In genomic region chr11:69304258-69304657, GRCh38 we compare ENCODE assay signal across 3 cellular contexts.
TF ChIP-seq lines count a peak whose summit lies in the region.

No MANE protein-coding gene starts in this region.

TF ChIP-seq in A549, 52 proteins besides CTCF, POLR2A, EP300 and RAD21:
- TF ChIP-seq RFX5 (IDR thresholded peaks at IDR 0.05) (no peak), BHLHE40 (IDR thresholded peaks at IDR 0.05; ENCODE audit: low read depth, low read length) (no peak), CHD4 (IDR thresholded peaks at IDR 0.05; ENCODE audit: borderline replicate concordance) (0 out of 2 replicates have a peak, but pooled peaks have one; percentile 58), FOSB (CRISPR knock-in tag; IDR thresholded peaks at IDR 0.05) (no peak), RNF2 (IDR thresholded peaks at IDR 0.05; ENCODE audit: borderline replicate concordance, low read depth) (no peak), POLR2AphosphoS2 (conservative IDR thresholded peaks at IDR 0.05; ENCODE audit: low read length) (no peak), SMC3 (IDR thresholded peaks at IDR 0.05) (no peak), NR3C1 (IDR thresholded peaks at IDR 0.05) (no peak), ESRRA (IDR thresholded peaks at IDR 0.05; ENCODE audit: borderline replicate concordance, low read length) (no peak), ZFP36 (IDR thresholded peaks at IDR 0.05; ENCODE audit: borderline replicate concordance, partially characterized antibody) (peak; percentile 96)
TF ChIP-seq in A549: peak in this region for 2.

TF ChIP-seq in IMR-90, 13 proteins besides CTCF, POLR2A, EP300 and RAD21:
- TF ChIP-seq NFE2L2 (IDR thresholded peaks at IDR 0.05; ENCODE audit: low read depth, low read length) (no peak), MXI1 (IDR thresholded peaks at IDR 0.05; ENCODE audit: borderline replicate concordance, low read depth, low read length) (no peak), RCOR1 (IDR thresholded peaks at IDR 0.05; ENCODE audit: insufficient replicate concordance, low read length) (no peak)

TF ChIP-seq in K562, 482 proteins besides CTCF, POLR2A, EP300 and RAD21 (continues in another document):
- TF ChIP-seq BCLAF1 (IDR thresholded peaks at IDR 0.05; ENCODE audit: borderline replicate concordance in 1 of 2, control insufficient read depth in 1 of 2, low read depth in 2 of 2, low read length in 1 of 2) (no peak), ZNF280B (CRISPR knock-in tag; IDR thresholded peaks at IDR 0.05) (no peak), ZNF140 (CRISPR knock-in tag; IDR thresholded peaks at IDR 0.05) (no peak), PTBP1 (IDR thresholded peaks at IDR 0.05; ENCODE audit: low read depth, low read length) (0 out of 2 replicates have a peak, but pooled peaks have one; percentile 39), CCNT2 (IDR thresholded peaks at IDR 0.05; ENCODE audit: borderline replicate concordance, extremely low read depth, insufficient read length, low read depth, low read length) (no peak), BCOR (IDR thresholded peaks at IDR 0.05) (peak; percentile 89), ETS2 (tag; IDR thresholded peaks at IDR 0.05; ENCODE audit: borderline replicate concordance, poor library complexity, severe bottlenecking) (no peak), ZEB2 (IDR thresholded peaks at IDR 0.05) (no peak), TSHZ1 (CRISPR knock-in tag; IDR thresholded peaks at IDR 0.05) (no peak), PHTF2 (CRISPR knock-in tag; IDR thresholded peaks at IDR 0.05) (no peak), DNMT1 (IDR thresholded peaks at IDR 0.05) (no peak), PRMT5 (CRISPR knock-in tag; IDR thresholded peaks at IDR 0.05) (no peak), ZNF780A (CRISPR knock-in tag; IDR thresholded peaks at IDR 0.05) (no peak), FOXM1 (IDR thresholded peaks at IDR 0.05; ENCODE audit: low read depth) (no peak), FOXM1 (CRISPR knock-in tag; IDR thresholded peaks at IDR 0.05; ENCODE audit: low read depth) (no peak), MTF1 (CRISPR knock-in tag; IDR thresholded peaks at IDR 0.05; ENCODE audit: borderline replicate concordance) (no peak), ATF7 (IDR thresholded peaks at IDR 0.05) (no peak), ZFP36 (IDR thresholded peaks at IDR 0.05; ENCODE audit: low read depth, low read length, partially characterized antibody) (peak; percentile 98), ETV1 (tag; conservative IDR thresholded peaks at IDR 0.05; ENCODE audit: low read depth) (no peak), MCM3 (IDR thresholded peaks at IDR 0.05) (no peak), SIN3A (IDR thresholded peaks at IDR 0.05; ENCODE audit: borderline replicate concordance in 2 of 2, control insufficient read depth in 1 of 2, low read depth in 2 of 2, low read length in 2 of 2) (no peak), RBM25 (IDR thresholded peaks at IDR 0.05; ENCODE audit: low read depth, low read length, severe bottlenecking) (peak; percentile 79), JUNB (CRISPR knock-in tag; conservative IDR thresholded peaks at IDR 0.05) (no peak), PTRF (tag; IDR thresholded peaks at IDR 0.05) (no peak)
- TF ChIP-seq, protein P1, sequence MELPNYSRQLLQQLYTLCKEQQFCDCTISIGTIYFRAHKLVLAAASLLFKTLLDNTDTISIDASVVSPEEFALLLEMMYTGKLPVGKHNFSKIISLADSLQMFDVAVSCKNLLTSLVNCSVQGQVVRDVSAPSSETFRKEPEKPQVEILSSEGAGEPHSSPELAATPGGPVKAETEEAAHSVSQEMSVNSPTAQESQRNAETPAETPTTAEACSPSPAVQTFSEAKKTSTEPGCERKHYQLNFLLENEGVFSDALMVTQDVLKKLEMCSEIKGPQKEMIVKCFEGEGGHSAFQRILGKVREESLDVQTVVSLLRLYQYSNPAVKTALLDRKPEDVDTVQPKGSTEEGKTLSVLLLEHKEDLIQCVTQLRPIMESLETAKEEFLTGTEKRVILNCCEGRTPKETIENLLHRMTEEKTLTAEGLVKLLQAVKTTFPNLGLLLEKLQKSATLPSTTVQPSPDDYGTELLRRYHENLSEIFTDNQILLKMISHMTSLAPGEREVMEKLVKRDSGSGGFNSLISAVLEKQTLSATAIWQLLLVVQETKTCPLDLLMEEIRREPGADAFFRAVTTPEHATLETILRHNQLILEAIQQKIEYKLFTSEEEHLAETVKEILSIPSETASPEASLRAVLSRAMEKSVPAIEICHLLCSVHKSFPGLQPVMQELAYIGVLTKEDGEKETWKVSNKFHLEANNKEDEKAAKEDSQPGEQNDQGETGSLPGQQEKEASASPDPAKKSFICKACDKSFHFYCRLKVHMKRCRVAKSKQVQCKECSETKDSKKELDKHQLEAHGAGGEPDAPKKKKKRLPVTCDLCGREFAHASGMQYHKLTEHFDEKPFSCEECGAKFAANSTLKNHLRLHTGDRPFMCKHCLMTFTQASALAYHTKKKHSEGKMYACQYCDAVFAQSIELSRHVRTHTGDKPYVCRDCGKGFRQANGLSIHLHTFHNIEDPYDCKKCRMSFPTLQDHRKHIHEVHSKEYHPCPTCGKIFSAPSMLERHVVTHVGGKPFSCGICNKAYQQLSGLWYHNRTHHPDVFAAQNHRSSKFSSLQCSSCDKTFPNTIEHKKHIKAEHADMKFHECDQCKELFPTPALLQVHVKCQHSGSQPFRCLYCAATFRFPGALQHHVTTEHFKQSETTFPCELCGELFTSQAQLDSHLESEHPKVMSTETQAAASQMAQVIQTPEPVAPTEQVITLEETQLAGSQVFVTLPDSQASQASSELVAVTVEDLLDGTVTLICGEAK (IDR thresholded peaks at IDR 0.05), result no peak
- TF ChIP-seq, protein P1 (CRISPR knock-in tag; IDR thresholded peaks at IDR 0.05), result no peak
- TF ChIP-seq, protein P2, sequence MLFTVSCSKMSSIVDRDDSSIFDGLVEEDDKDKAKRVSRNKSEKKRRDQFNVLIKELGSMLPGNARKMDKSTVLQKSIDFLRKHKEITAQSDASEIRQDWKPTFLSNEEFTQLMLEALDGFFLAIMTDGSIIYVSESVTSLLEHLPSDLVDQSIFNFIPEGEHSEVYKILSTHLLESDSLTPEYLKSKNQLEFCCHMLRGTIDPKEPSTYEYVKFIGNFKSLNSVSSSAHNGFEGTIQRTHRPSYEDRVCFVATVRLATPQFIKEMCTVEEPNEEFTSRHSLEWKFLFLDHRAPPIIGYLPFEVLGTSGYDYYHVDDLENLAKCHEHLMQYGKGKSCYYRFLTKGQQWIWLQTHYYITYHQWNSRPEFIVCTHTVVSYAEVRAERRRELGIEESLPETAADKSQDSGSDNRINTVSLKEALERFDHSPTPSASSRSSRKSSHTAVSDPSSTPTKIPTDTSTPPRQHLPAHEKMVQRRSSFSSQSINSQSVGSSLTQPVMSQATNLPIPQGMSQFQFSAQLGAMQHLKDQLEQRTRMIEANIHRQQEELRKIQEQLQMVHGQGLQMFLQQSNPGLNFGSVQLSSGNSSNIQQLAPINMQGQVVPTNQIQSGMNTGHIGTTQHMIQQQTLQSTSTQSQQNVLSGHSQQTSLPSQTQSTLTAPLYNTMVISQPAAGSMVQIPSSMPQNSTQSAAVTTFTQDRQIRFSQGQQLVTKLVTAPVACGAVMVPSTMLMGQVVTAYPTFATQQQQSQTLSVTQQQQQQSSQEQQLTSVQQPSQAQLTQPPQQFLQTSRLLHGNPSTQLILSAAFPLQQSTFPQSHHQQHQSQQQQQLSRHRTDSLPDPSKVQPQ (CRISPR knock-in tag; IDR thresholded peaks at IDR 0.05; ENCODE audit: borderline replicate concordance), result no peak
- TF ChIP-seq, protein P3, sequence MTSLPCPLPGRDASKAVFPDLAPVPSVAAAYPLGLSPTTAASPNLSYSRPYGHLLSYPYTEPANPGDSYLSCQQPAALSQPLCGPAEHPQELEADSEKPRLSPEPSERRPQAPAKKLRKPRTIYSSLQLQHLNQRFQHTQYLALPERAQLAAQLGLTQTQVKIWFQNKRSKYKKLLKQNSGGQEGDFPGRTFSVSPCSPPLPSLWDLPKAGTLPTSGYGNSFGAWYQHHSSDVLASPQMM (CRISPR knock-in tag; IDR thresholded peaks at IDR 0.05), result no peak
